ENCODE assay signal across 8 cellular contexts in the genomic region with DNA sequence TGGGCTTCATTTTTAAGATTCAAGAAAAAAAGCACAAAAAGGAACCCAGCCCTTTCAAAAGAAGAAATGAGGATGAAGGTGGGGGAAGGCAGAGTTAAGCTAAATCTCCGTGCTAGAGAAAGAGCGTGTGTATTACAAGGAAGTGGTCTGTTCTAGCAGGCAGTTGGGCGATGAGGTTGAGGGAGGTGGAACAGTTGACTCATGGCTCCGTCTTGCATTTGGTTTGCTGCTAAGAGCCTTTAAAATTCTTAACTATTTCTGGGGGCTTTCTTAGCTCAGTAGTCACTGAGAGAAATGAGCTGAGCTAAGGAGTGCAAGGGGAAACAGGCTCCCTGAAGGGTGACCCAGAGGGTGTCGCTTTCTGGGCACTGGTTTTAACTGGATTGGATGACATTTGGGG.
A peak's percentile ranks its signal among the peaks of the same experiment; 100 is the strongest.
DNase-seq lines count a peak whose midpoint lies in the region; TF ChIP-seq lines count a peak whose summit lies in the region.

No MANE protein-coding gene starts in this region.

- CTCF ChIA-PET in CD8-positive, alpha-beta memory T cell (lab: Charles Lee) = interaction anchor here (1.0 to 1.4 kb wide), 4 partner anchors 13 to 82 kb away, joined by 3 to 5 read pairs (median 4); no protein-coding TSS in a partner anchor

- POLR2A ChIA-PET in CD8-positive, alpha-beta memory T cell (lab: Charles Lee) = interaction anchor here (0.5 kb wide), 1 partner anchor 1489 kb away, joined by 3 read pairs; no protein-coding TSS in a partner anchor

- peaks cover 0 to 1% (median 0%) of the 10 kb centered on the region in 5 donors for H3K9me3 Mint-ChIP-seq in CD8-positive, alpha-beta memory T cell

- H3K4me3 Mint-ChIP-seq in CD8-positive, alpha-beta memory T cell = peak overlapping the region; percentile 5 to 83 (median 50)

- peak overlapping the region in 7 of 8 donors; percentile 5 to 90 (median 63) for H3K27ac Mint-ChIP-seq in CD8-positive, alpha-beta memory T cell

- H3K36me3 ChIP-seq in CD8-positive, alpha-beta memory T cell (ENCODE audit: insufficient read depth, low read length) = no peaks in the 10 kb centered on the region

- no peak for TF ChIP-seq CTCF in GM20000 (IDR thresholded peaks at IDR 0.05; ENCODE audit: extremely low read depth, missing control alignments)
- no peak for TF ChIP-seq CTCF in HL-60 (IDR thresholded peaks at IDR 0.05; ENCODE audit: insufficient read depth, low read length)

- H3K9me3 ChIP-seq in CD8-positive, alpha-beta memory T cell (ENCODE audit: low read length) = no peaks in the 10 kb centered on the region

- no peaks in the 10 kb centered on the region for H3K36me3 Mint-ChIP-seq in CD8-positive, alpha-beta memory T cell

- H3K4me3 ChIP-seq in CD8-positive, alpha-beta memory T cell (ENCODE audit: low read length) = no peak overlapping the region
- H3K4me3 ChIP-seq in HL-60 (replicated peaks; ENCODE audit: insufficient read depth, low read length) = no peak overlapping the region

- H3K27ac ChIP-seq in CD8-positive, alpha-beta memory T cell (ENCODE audit: low read depth, low read length) = no peak overlapping the region
- H3K27ac ChIP-seq in HL-60 (replicated peaks) = peak overlapping the region; percentile 93

- H3K4me1 ChIP-seq in CD8-positive, alpha-beta memory T cell (ENCODE audit: insufficient read depth, low read length) = peaks cover 8% of the 10 kb centered on the region

- no peaks in the 10 kb centered on the region for H3K27me3 ChIP-seq in CD8-positive, alpha-beta memory T cell (ENCODE audit: insufficient read depth, low read length, poor library complexity, severe bottlenecking)
- no peaks in the 10 kb centered on the region for H3K27me3 ChIP-seq in HL-60 (ENCODE audit: insufficient read depth, poor library complexity, severe bottlenecking)

- H3K27me3 Mint-ChIP-seq in CD8-positive, alpha-beta memory T cell = peaks cover 3 to 5% of the 10 kb centered on the region in 2 donors

- peak in 4 of 5 donors; percentile 39 to 88 (median 58) for DNase-seq in CD8-positive, alpha-beta memory T cell
- DNase-seq in GM20000 (ENCODE audit: low spot score) = peak; percentile 75
- DNase-seq in HL-60 (ENCODE audit: low read depth in 1 of 2, low spot score in 1 of 2) = peak; percentile 95
- DNase-seq in activated CD8-positive, alpha-beta memory T cell treated with anti-CD3 and anti-CD28 coated beads for 1 hour (ENCODE audit: extremely low read depth in 1 of 2, low read depth in 1 of 2) = peak; percentile 27 to 30
- DNase-seq in germinal center (ENCODE audit: low spot score) = peak; percentile 64
- peak; percentile 59 for DNase-seq in stimulated activated CD8-positive, alpha-beta memory T cell treated with anti-CD3 and anti-CD28 coated beads, Interleukin-12 subunit alpha, Interleukin-12 subunit beta, amount 100 ng/mL, for 4 hours (ENCODE audit: low read depth)
- no peak for DNase-seq in NCI-H2196 treated with DMSO at 0.1 percent for 48 hours (lab: John Stamatoyannopoulos, UW; ENCODE audit: unreplicated experiment)
- DNase-seq in LoVo (ENCODE audit: low spot score) = no peak

- peaks cover 30 to 46% (median 40%) of the 10 kb centered on the region in 3 donors for H3K4me1 Mint-ChIP-seq in CD8-positive, alpha-beta memory T cell

Comparison
In these comparisons a context has a peak if more than half of its experiments do, and no peak if none do; other contexts are left out.
1. DNase-seq: peak in CD8-positive, alpha-beta memory T cell (4 of 5), GM20000 (single experiment), HL-60 (2 of 2), activated CD8-positive, alpha-beta memory T cell treated with anti-CD3 and anti-CD28 coated beads for 1 hour (2 of 2), germinal center (single experiment) and stimulated activated CD8-positive, alpha-beta memory T cell treated with anti-CD3 and anti-CD28 coated beads, Interleukin-12 subunit alpha, Interleukin-12 subunit beta, amount 100 ng/mL, for 4 hours (single experiment); none in NCI-H2196 treated with DMSO at 0.1 percent for 48 hours (single experiment) and LoVo (single experiment).